In the genomic region with DNA sequence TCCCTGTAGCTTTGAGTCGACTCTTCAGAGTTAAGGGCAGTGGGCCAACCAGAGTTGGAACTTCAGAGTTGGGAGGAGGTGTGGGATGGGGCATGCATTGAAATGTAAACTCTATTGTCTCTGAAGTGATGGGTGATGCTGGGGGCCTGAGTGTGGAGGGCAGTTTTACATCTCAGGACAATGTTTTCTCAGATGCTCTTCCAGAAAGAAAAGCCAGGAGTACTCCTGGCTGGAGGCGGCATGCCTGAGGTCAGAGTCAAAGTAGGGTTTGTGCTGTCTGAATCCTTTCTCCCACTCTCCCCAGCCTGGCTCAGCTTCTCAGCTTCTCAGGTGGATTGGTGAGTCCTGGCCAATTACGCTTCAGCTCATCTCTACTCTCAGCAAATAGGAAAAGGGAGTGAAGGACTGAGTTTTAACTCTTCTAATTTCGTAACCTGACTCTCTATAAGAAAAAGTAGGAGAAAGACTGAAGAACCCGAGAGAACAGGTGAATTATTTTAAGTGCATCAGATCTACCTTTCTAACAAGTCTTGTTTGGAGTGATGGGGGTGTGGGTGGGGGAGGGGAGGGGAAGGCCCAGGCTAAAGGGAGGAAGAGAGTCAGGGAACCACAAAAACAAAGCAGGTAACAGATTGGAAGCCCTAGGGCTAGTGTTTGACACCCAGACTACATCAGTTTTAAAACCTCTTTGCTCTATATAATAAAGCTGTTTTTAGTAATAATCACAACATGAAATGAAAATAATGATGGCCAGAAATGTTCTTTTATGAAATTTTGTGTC, we compare ENCODE assay signal across 1 cellular context.
TF ChIP-seq lines count a peak whose summit lies in the region.

No MANE protein-coding gene starts in this region.

TF ChIP-seq in GM23338, 12 proteins besides CTCF, POLR2A, EP300 and RAD21 (continued from another document):
- TF ChIP-seq POLR2AphosphoS5 (IDR thresholded peaks at IDR 0.05; ENCODE audit: low read depth), result peak; percentile 76
- no peak for TF ChIP-seq CREB1 (CRISPR knock-in tag; IDR thresholded peaks at IDR 0.05; ENCODE audit: low read depth)
- no peak for TF ChIP-seq STAT1 (IDR thresholded peaks at IDR 0.05; ENCODE audit: unreplicated experiment)
- no peak for TF ChIP-seq ZNF331 (CRISPR knock-in tag; IDR thresholded peaks at IDR 0.05; ENCODE audit: low read depth)
- TF ChIP-seq NANOG (IDR thresholded peaks at IDR 0.05; ENCODE audit: borderline replicate concordance), result peak; percentile 6; the same call in 1 of the 2 replicates
TF ChIP-seq in GM23338: peak in this region for 4.
